ENCODE assay signal across 11 cellular contexts in the genomic region with DNA sequence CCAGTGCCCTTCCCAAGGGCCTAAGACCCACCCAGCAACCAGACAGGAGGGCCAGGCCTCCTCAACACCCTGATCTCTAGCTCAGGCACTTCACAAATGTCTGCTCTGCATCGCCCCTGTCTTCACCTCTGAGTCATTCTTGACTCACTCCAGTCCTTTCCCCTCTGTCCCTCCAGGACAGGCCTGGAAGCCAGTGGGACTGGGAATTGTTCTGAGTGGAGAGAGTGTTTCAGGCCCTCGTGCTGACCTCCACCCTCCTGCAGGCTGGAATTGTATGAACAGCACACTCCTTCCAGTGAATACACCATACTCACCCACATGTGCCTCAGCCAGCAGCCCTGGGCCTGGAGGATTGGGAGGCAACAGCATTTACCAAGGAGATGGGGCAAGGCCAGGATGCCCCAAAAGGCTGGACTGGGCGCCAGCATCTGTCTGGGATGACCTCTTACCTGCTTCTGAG.
DNase-seq lines count a peak whose midpoint lies in the region; ATAC-seq and TF ChIP-seq lines count a peak whose summit lies in the region.
"Had no signal": no experiment of that assay in that cellular context is flagged by ENCODE, and none has a peak within 500 bp of the region (broad histone marks: within the 10 kb centered on the region; RNA-seq: fewer than 3 reads in every experiment).

No MANE protein-coding gene starts in this region.

- ATAC-seq in mucosa of descending colon (peak; percentile 25), HG03039 (IDR thresholded peaks at IDR 0.05; ENCODE audit: unreplicated experiment) (no peak)

- DNase-seq in ELF-1 (ENCODE audit: low read depth, low spot score) (peak; percentile 46), RPMI7951 (ENCODE audit: low read depth) (peak; percentile 95), fibroblast of peridontal ligament (ENCODE audit: extremely low read depth) (peak; percentile 57), mucosa of descending colon (no peak), Peyer's patch (no peak), HuH-7.5 (ENCODE audit: low spot score) (no peak), NCI-H2081 treated with DMSO at 0.1 percent for 48 hours (lab: John Stamatoyannopoulos, UW) (no peak)
- DNase-seq: activated naive CD8-positive, alpha-beta T cell treated with anti-CD3 and anti-CD28 coated beads, Interleukin-2, amount 10 ng/mL, durations not matched to agents 7 days and 5 days; nephron progenitor cell; small intestine had no signal

- TF ChIP-seq POLR2A in Peyer's patch (IDR thresholded peaks at IDR 0.05) = no peak

- H3K9me3 ChIP-seq in mucosa of descending colon (no peaks in the 10 kb centered on the region), Peyer's patch (no peaks in the 10 kb centered on the region)

- H3K27ac ChIP-seq in Peyer's patch = no peak overlapping the region

- no peak for TF ChIP-seq CTCF in mucosa of descending colon (IDR thresholded peaks at IDR 0.05)
- no peak for TF ChIP-seq CTCF in Peyer's patch (IDR thresholded peaks at IDR 0.05)

- H3K36me3 ChIP-seq in mucosa of descending colon (ENCODE audit: low read depth) = no peaks in the 10 kb centered on the region
- H3K36me3 ChIP-seq in Peyer's patch = no peaks in the 10 kb centered on the region

- intact Hi-C loops in mucosa of descending colon (cut with DNase I, micrococcal nuclease) = no loop called here

- H3K27me3 ChIP-seq in Peyer's patch = no peaks in the 10 kb centered on the region

- H3K4me1 ChIP-seq in mucosa of descending colon (ENCODE audit: low read depth) (no peaks in the 10 kb centered on the region), Peyer's patch (no peaks in the 10 kb centered on the region)

- H3K4me3 ChIP-seq in mucosa of descending colon (no peak overlapping the region), Peyer's patch (no peak overlapping the region)

Comparison
In these comparisons a context has a peak if more than half of its experiments do, and no peak if none do; other contexts are left out.
1. DNase-seq: peak in ELF-1 (single experiment), RPMI7951 (single experiment) and fibroblast of peridontal ligament (single experiment); none in mucosa of descending colon (0 of 3), Peyer's patch (0 of 3), HuH-7.5 (single experiment) and NCI-H2081 treated with DMSO at 0.1 percent for 48 hours (single experiment).